In the genomic region with DNA sequence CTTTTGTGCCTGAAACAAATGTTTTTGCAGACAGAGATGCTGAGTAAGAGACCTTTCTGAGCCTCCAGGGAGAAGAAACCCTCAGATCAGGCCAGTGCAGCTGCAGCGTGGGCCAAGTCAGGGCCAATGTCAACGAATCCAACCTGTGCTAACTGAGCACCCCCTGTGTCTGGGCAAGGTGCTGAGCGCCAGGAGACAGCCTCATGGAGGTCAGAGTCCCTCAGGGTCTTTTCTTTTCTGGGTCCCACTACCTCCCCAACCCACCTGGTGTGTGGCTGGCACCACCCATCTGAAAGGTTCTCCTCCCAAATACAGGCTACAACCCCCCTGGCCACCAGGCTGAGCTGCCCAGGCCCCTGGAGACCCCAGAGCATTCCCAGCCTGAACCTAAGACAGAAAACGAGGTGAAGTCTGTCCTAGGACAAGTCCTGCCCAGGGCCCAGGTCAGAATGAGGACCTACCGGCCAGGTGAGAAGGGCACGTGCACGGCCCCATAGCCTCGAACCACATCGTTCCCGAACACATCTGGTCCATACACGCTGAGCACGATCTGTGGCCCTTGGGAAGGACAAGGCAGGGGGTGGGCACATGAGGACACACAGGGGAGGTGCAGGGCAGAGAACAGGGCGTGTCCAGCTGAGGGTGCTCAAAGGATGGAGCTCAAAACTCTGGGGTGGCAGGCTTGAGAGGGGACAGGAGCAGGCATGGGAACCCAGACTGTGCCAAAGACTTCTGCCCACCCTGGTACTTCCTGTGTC, we compare ENCODE assay signal across 11 cellular contexts. TPM values are rescaled to one million over a fixed set of nuclear protein-coding genes. Genes with fewer than 3 reads are reported as not detected.
DNase-seq lines count a peak whose midpoint lies in the region; ATAC-seq and TF ChIP-seq lines count a peak whose summit lies in the region.
"Had no signal": no experiment of that assay in that cellular context is flagged by ENCODE, and none has a peak within 500 bp of the region (broad histone marks: within the 10 kb centered on the region; RNA-seq: fewer than 3 reads in every experiment).

No MANE protein-coding gene starts in this region.

- peak overlapping the region; percentile 71 for H3K4me2 ChIP-seq in BLaER1

- no peak for TF ChIP-seq POLR2A in gastrocnemius medialis (IDR thresholded peaks at IDR 0.05)

- H3K36me3 ChIP-seq in BLaER1, result no peaks in the 10 kb centered on the region
- no peaks in the 10 kb centered on the region for H3K36me3 ChIP-seq in SJSA1
- H3K36me3 ChIP-seq in left ventricle myocardium inferior, result no peaks in the 10 kb centered on the region
- H3K36me3 ChIP-seq in gastrocnemius medialis, result no peaks in the 10 kb centered on the region

- ATAC-seq in gastrocnemius medialis, result peak; percentile 6 to 13

- TF ChIP-seq CTCF in left ventricle myocardium inferior (IDR thresholded peaks at IDR 0.05; ENCODE audit: borderline replicate concordance) (no peak), gastrocnemius medialis (IDR thresholded peaks at IDR 0.05 in 4 of 5, conservative IDR thresholded peaks at IDR 0.05 in 1 of 5) (no peak)

- H3K9me3 ChIP-seq in BLaER1 (no peaks in the 10 kb centered on the region), SJSA1 (replicated peaks) (no peaks in the 10 kb centered on the region), left ventricle myocardium inferior (replicated peaks) (no peaks in the 10 kb centered on the region), gastrocnemius medialis (no peaks in the 10 kb centered on the region)

- DNase-seq in SJSA1 (ENCODE audit: low read depth in 1 of 2, low spot score in 2 of 2) (no peak), left ventricle myocardium inferior (no peak), gastrocnemius medialis (no peak), NCI-H187 (lab: John Stamatoyannopoulos, UW) (no peak), NCI-H774 (lab: John Stamatoyannopoulos, UW) (no peak), NCI-H2227 treated with DMSO at 0.1 percent for 48 hours (lab: John Stamatoyannopoulos, UW) (no peak), kidney glomerular epithelial cell (lab: John Stamatoyannopoulos, UW) (no peak)
- DNase-seq: CD4-positive, alpha-beta memory T cell; NCI-H1048; T-helper 1 cell had no signal

- H3K9ac ChIP-seq in BLaER1, result no peak overlapping the region

- H3K27ac ChIP-seq in BLaER1 (no peak overlapping the region), SJSA1 (peak overlapping the region; percentile 56), left ventricle myocardium inferior (replicated peaks) (peak overlapping the region; percentile 84), gastrocnemius medialis (peak overlapping the region; percentile 68 to 81 (median 80))

- H3K27me3 ChIP-seq in BLaER1, result no peaks in the 10 kb centered on the region
- no peaks in the 10 kb centered on the region for H3K27me3 ChIP-seq in SJSA1 (replicated peaks)
- no peaks in the 10 kb centered on the region for H3K27me3 ChIP-seq in left ventricle myocardium inferior (ENCODE audit: low read depth)
- no peaks in the 10 kb centered on the region for H3K27me3 ChIP-seq in gastrocnemius medialis

- H3K4me3 ChIP-seq in BLaER1 (no peak overlapping the region), SJSA1 (no peak overlapping the region), left ventricle myocardium inferior (no peak overlapping the region), gastrocnemius medialis (no peak overlapping the region)

- intact Hi-C loops in left ventricle myocardium inferior (cut with micrococcal nuclease), result no loop called here
- intact Hi-C loops in gastrocnemius medialis (cut with DNase I; ENCODE audit: low total_unique reads), result loop anchor here (2.0 kb wide), 1 partner anchor 29 kb away; no protein-coding TSS in a partner anchor

- H4K20me1 ChIP-seq in BLaER1, result peaks cover 48% of the 10 kb centered on the region

- peaks cover 19% of the 10 kb centered on the region for H3K4me1 ChIP-seq in BLaER1
- H3K4me1 ChIP-seq in SJSA1 (replicated peaks), result peaks cover 24% of the 10 kb centered on the region
- H3K4me1 ChIP-seq in left ventricle myocardium inferior, result peaks cover 53% of the 10 kb centered on the region
- peaks cover 22 to 27% of the 10 kb centered on the region in 2 donors for H3K4me1 ChIP-seq in gastrocnemius medialis

- in situ Hi-C loops in gastrocnemius medialis (cut with MboI; ENCODE audit: low sequenced_read_pairs in 4 of 4), result no loop called here

RNA-seq across cellular contexts. Expression of a gene that starts 15.0 kb away (rescaled TPM):
- total RNA-seq in SJSA1 (2014; rRNA removed; shearing (Covaris generic)), result 25.9 and 28.0 TPM in 2 replicates
- 8.8 TPM for total RNA-seq in left ventricle myocardium inferior
- 10 to 100 TPM in 3 of 4 donors, 1 to 10 TPM in 1; 6.5 to 16.4 (median 14.5) TPM for total RNA-seq in gastrocnemius medialis

RNA-seq across cellular contexts. Expression of a gene that starts 30.8 kb away (rescaled TPM):
- total RNA-seq in SJSA1 (2014; rRNA removed; shearing (Covaris generic)), result 0.72 and 7.8 TPM in 2 replicates
- total RNA-seq in left ventricle myocardium inferior (11.4 TPM), gastrocnemius medialis (10 to 100 TPM in 2 of 4 donors, 1 to 10 TPM in 2; 7.3 to 12.5 (median 10.4) TPM)

RNA-seq across cellular contexts. Expression of a gene that starts 39.5 kb away (rescaled TPM):
- 0.39 TPM in 1 of 2 replicates, not detected in the other for total RNA-seq in SJSA1 (2014; rRNA removed; shearing (Covaris generic))
- total RNA-seq in left ventricle myocardium inferior (65.6 TPM), gastrocnemius medialis (10 to 100 TPM; 11.0 to 22.7 (median 14.8) TPM)
- total RNA-seq: CD4-positive, alpha-beta memory T cell had no signal
